ENCODE assay signal across 8 cellular contexts in the genomic region with DNA sequence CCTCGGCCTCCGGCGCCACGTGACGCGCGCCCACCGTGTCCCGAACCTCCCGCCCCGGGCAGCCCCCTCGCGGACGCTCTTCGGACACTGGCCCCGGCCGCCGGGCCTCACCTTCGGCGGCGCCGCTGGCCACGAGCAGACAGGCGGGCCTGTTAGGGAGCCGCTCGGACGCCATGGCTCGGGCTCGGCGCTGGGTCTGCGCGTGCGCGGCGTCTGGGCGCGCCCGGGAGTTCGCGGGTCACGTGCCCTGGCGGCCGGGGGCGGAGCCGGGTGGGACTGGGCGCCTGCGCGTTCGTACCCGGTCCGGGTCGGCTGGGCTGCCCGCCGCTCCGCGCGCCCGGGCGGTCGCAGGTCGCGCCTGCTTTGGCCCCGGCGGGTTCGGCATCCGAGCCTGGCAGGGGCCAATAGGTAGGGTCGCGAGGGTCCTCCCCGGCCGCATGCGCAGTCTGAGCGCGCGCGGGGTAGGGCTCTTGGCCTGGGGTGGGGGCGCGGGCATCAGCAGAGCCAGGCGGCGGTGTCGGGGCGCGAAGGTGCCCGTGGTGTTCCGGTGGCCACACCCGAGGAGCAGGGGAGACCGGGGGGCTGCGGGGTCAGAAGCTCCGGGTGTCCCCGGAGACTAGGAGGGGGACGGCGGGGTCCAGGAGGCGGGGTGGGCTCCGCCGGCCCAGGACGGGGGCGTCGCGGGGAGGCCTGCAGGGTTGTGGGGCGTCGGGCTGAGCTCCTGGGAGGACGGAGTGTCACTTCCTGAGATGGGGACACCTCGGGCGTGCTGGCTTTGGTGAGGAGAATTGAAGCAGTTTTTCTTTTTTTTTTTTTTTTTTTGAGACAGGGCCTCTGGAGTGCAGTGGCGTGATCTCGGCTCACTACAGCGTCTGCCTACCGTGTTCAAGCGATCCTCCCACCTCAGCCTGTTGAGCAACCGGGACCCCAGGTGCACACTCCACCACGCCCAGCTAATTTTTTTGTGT. TPM values are rescaled to one million over a fixed set of nuclear protein-coding genes. Genes with fewer than 3 reads are reported as not detected.
DNase-seq lines count a peak whose midpoint lies in the region; ATAC-seq and TF ChIP-seq lines count a peak whose summit lies in the region.

Gene GATD1, minus strand, starts transcription at position 200 of the 968 bp plus-strand sequence. Its CDS starts 25 bp downstream, at position 175.

- intact Hi-C loops in T-helper 2 cell treated with Interferon-gamma antibody and Interleukin-4, amounts not matched to agents 100 ng/mL and 5 ng/mL, for 36 hours (cut with micrococcal nuclease): loop anchor here (1.0 kb wide), 1 partner anchor 21 kb away; the partner anchor contains the start of gene SLC25A22
- intact Hi-C loops in right cardiac atrium (cut with DNase I) (no loop called here), vagina (cut with DNase I) (no loop called here)

- TF ChIP-seq CTCF in GM13977 (IDR thresholded peaks at IDR 0.05; ENCODE audit: extremely low read depth, insufficient read depth, missing control alignments) (no peak), vagina (IDR thresholded peaks at IDR 0.05) (no peak)

- DNase-seq in GM13977 (ENCODE audit: low spot score) (peak; percentile 100), NCI-H146 treated with DMSO at 0.1 percent for 48 hours (lab: John Stamatoyannopoulos, UW; ENCODE audit: unreplicated experiment) (peak; percentile 78), right cardiac atrium (peak; percentile 94 to 98 (median 98)), vagina (ENCODE audit: extremely low spot score in 2 of 2) (no peak)

- ATAC-seq in HG02852 (IDR thresholded peaks at IDR 0.05; ENCODE audit: unreplicated experiment): peak; percentile 76
- ATAC-seq in right cardiac atrium: peak; percentile 88 to 89

- WGBS in right cardiac atrium: 1% methylated on average over 110 of the region's 110 CpGs

- H3K4me3 ChIP-seq in right cardiac atrium (ENCODE audit: low read length) (peak within 1 kb of the TSS; percentile 67), rectal smooth muscle tissue (ENCODE audit: low read length) (peak within 1 kb of the TSS; percentile 82), vagina (peak within 1 kb of the TSS; percentile 80 to 96)

- H3K9me3 ChIP-seq in right cardiac atrium (ENCODE audit: control insufficient read depth, low read length) (no peaks in the 10 kb centered on the region), vagina (no peaks in the 10 kb centered on the region)

- H3K4me1 ChIP-seq in right cardiac atrium (ENCODE audit: control insufficient read depth, insufficient read depth, low read length) (peaks cover 9% of the 10 kb centered on the region), rectal smooth muscle tissue (ENCODE audit: control insufficient read depth, insufficient read depth, low read length) (peaks cover 2% of the 10 kb centered on the region), vagina (peaks cover 41% of the 10 kb centered on the region)

- no peaks in the 10 kb centered on the region for H3K27me3 ChIP-seq in right cardiac atrium (ENCODE audit: control insufficient read depth, insufficient read depth)
- no peaks in the 10 kb centered on the region for H3K27me3 ChIP-seq in rectal smooth muscle tissue (ENCODE audit: control insufficient read depth, insufficient read depth, low read length)
- H3K27me3 ChIP-seq in vagina: no peaks in the 10 kb centered on the region

- H3K36me3 ChIP-seq in rectal smooth muscle tissue (ENCODE audit: control insufficient read depth, insufficient read depth, low read length) (peaks cover 2% of the 10 kb centered on the region), vagina (no peaks in the 10 kb centered on the region)

- TF ChIP-seq POLR2A in vagina (IDR thresholded peaks at IDR 0.05): peak in 1 of 2 donors; percentile 86

- H3K9ac ChIP-seq in rectal smooth muscle tissue (ENCODE audit: low read length): peak within 1 kb of the TSS; percentile 53

- H3K27ac ChIP-seq in angular gyrus (ENCODE audit: low read depth, low read length) (peak within 1 kb of the TSS; percentile 84), right cardiac atrium (ENCODE audit: low read length) (peak within 1 kb of the TSS; percentile 60), rectal smooth muscle tissue (ENCODE audit: low read depth, low read length) (peak within 1 kb of the TSS; percentile 80), vagina (peak within 1 kb of the TSS; percentile 87)

- in situ Hi-C loops in GM13977 (cut with MboI; ENCODE audit: low pct_unique_long_range_greater_than_20kb, low sequenced_read_pairs, unreplicated experiment): no loop called here

RNA-seq across cellular contexts. Expression of gene GATD1, which starts in this region (rescaled TPM):
- 60.8 and 61.5 TPM in 2 replicates for total RNA-seq in T-helper 2 cell treated with Interferon-gamma antibody and Interleukin-4, amounts not matched to agents 100 ng/mL and 5 ng/mL, for 36 hours
- 10 to 100 TPM; 30.0 to 34.5 (median 30.8) TPM for total RNA-seq in right cardiac atrium
- 26.7 TPM for polyA plus RNA-seq in right cardiac atrium
- total RNA-seq in vagina: 33.4 TPM

Comparison
In these comparisons a context has a peak if more than half of its experiments do, and no peak if none do; other contexts are left out.
1. DNase-seq: peak in GM13977 (single experiment), NCI-H146 treated with DMSO at 0.1 percent for 48 hours (single experiment) and right cardiac atrium (3 of 3); none in vagina (0 of 2).
2. Peak in every context shown above with its lines, with median percentiles within 50 percentile points of each other: H3K27ac ChIP-seq and H3K4me3 ChIP-seq.